ENCODE assay signal across 12 cellular contexts in genomic region chr12:67394600-67394999, GRCh38.
DNase-seq lines count a peak whose midpoint lies in the region; ATAC-seq and TF ChIP-seq lines count a peak whose summit lies in the region.
"Had no signal": no experiment of that assay in that cellular context is flagged by ENCODE, and none has a peak within 500 bp of the region (broad histone marks: within the 10 kb centered on the region; RNA-seq: fewer than 3 reads in every experiment).

No MANE protein-coding gene starts in this region.

- CTCF ChIA-PET in activated CD8-positive, alpha-beta memory T cell treated with anti-CD3 and anti-CD28 coated beads, Interleukin-2, amount 10 ng/mL, durations not matched to agents 7 days and 5 days (lab: Charles Lee), result interaction anchor here (1.6 kb wide), 1 partner anchor 10 kb away, joined by 3 read pairs; no protein-coding TSS in a partner anchor

- peak; percentile 57 for DNase-seq in DMS 273 treated with DMSO at 0.1 percent for 48 hours (lab: John Stamatoyannopoulos, UW)
- DNase-seq in astrocyte of the hippocampus (ENCODE audit: low read depth, low spot score), result peak; percentile 83
- DNase-seq in Right ventricle myocardium superior, result peak; percentile 75
- DNase-seq in osteocyte (ENCODE audit: extremely low spot score, unreplicated experiment), result no peak
- DNase-seq in activated CD8-positive, alpha-beta memory T cell treated with anti-CD3 and anti-CD28 coated beads, Interleukin-2, amount 10 ng/mL, durations not matched to agents 7 days and 5 days, result no peak
- DNase-seq in NCI-H1092 treated with DMSO at 0.1 percent for 48 hours (lab: John Stamatoyannopoulos, UW), result no peak
- no peak for DNase-seq in cerebellar nuclear complex (lab: John Stamatoyannopoulos, UW)
- DNase-seq: activated naive CD4-positive, alpha-beta T cell treated with anti-CD3 and anti-CD28 coated beads, Interleukin-2, amount 10 ng/mL, durations not matched to agents 7 days and 5 days; foreskin melanocyte; NK-92 treated with Interleukin-12 subunit alpha and Interleukin-12 subunit beta, amount 100 ng/mL, for 24 hours had no signal

- no peak overlapping the region for H3K27ac Mint-ChIP-seq in osteocyte (ENCODE audit: unreplicated experiment)
- no peak overlapping the region for H3K27ac Mint-ChIP-seq in activated CD8-positive, alpha-beta memory T cell treated with anti-CD3 and anti-CD28 coated beads, Interleukin-2, amount 10 ng/mL, durations not matched to agents 7 days and 5 days
- H3K27ac Mint-ChIP-seq: activated naive CD4-positive, alpha-beta T cell treated with anti-CD3 and anti-CD28 coated beads, Interleukin-2, amount 10 ng/mL, durations not matched to agents 7 days and 5 days had no signal

- intact Hi-C loops in Right ventricle myocardium superior (cut with DNase I), result no loop called here

- no peak overlapping the region for H3K4me3 Mint-ChIP-seq in osteocyte (ENCODE audit: unreplicated experiment)
- H3K4me3 Mint-ChIP-seq in activated CD8-positive, alpha-beta memory T cell treated with anti-CD3 and anti-CD28 coated beads, Interleukin-2, amount 10 ng/mL, durations not matched to agents 7 days and 5 days, result no peak overlapping the region
- H3K4me3 Mint-ChIP-seq: activated naive CD4-positive, alpha-beta T cell treated with anti-CD3 and anti-CD28 coated beads, Interleukin-2, amount 10 ng/mL, durations not matched to agents 7 days and 5 days; CD14-positive monocyte had no signal

- peaks cover 8% of the 10 kb centered on the region for H3K4me1 Mint-ChIP-seq in osteocyte (ENCODE audit: unreplicated experiment)
- H3K4me1 Mint-ChIP-seq in activated CD8-positive, alpha-beta memory T cell treated with anti-CD3 and anti-CD28 coated beads, Interleukin-2, amount 10 ng/mL, durations not matched to agents 7 days and 5 days, result no peaks in the 10 kb centered on the region
- H3K4me1 Mint-ChIP-seq: activated naive CD4-positive, alpha-beta T cell treated with anti-CD3 and anti-CD28 coated beads, Interleukin-2, amount 10 ng/mL, durations not matched to agents 7 days and 5 days; CD14-positive monocyte had no signal

- peak; percentile 93 for ATAC-seq in Right ventricle myocardium superior (ENCODE audit: poor library complexity)
- ATAC-seq in activated CD8-positive, alpha-beta memory T cell treated with anti-CD3 and anti-CD28 coated beads, Interleukin-2, amount 10 ng/mL, durations not matched to agents 7 days and 5 days, result no peak
- ATAC-seq in GM19463 (IDR thresholded peaks at IDR 0.05; ENCODE audit: unreplicated experiment), result no peak

- no peaks in the 10 kb centered on the region for H3K36me3 Mint-ChIP-seq in osteocyte (ENCODE audit: unreplicated experiment)
- no peaks in the 10 kb centered on the region for H3K36me3 Mint-ChIP-seq in activated CD8-positive, alpha-beta memory T cell treated with anti-CD3 and anti-CD28 coated beads, Interleukin-2, amount 10 ng/mL, durations not matched to agents 7 days and 5 days
- H3K36me3 Mint-ChIP-seq: activated naive CD4-positive, alpha-beta T cell treated with anti-CD3 and anti-CD28 coated beads, Interleukin-2, amount 10 ng/mL, durations not matched to agents 7 days and 5 days; CD14-positive monocyte had no signal

- TF ChIP-seq CTCF in osteocyte (IDR thresholded peaks at IDR 0.05), result peak; percentile 33

- no peaks in the 10 kb centered on the region for H3K27me3 Mint-ChIP-seq in osteocyte (ENCODE audit: unreplicated experiment)
- H3K27me3 Mint-ChIP-seq in activated CD8-positive, alpha-beta memory T cell treated with anti-CD3 and anti-CD28 coated beads, Interleukin-2, amount 10 ng/mL, durations not matched to agents 7 days and 5 days, result no peaks in the 10 kb centered on the region
- H3K27me3 Mint-ChIP-seq: activated naive CD4-positive, alpha-beta T cell treated with anti-CD3 and anti-CD28 coated beads, Interleukin-2, amount 10 ng/mL, durations not matched to agents 7 days and 5 days had no signal

- H3K9me3 Mint-ChIP-seq in osteocyte (ENCODE audit: unreplicated experiment), result no peaks in the 10 kb centered on the region
- no peaks in the 10 kb centered on the region for H3K9me3 Mint-ChIP-seq in activated CD8-positive, alpha-beta memory T cell treated with anti-CD3 and anti-CD28 coated beads, Interleukin-2, amount 10 ng/mL, durations not matched to agents 7 days and 5 days (ENCODE audit: low read depth)
- H3K9me3 Mint-ChIP-seq: activated naive CD4-positive, alpha-beta T cell treated with anti-CD3 and anti-CD28 coated beads, Interleukin-2, amount 10 ng/mL, durations not matched to agents 7 days and 5 days had no signal

Comparison
In these comparisons a context has a peak if more than half of its experiments do, and no peak if none do; other contexts are left out.
1. DNase-seq: peak in DMS 273 treated with DMSO at 0.1 percent for 48 hours (single experiment), astrocyte of the hippocampus (single experiment) and Right ventricle myocardium superior (single experiment); none in osteocyte (single experiment), activated CD8-positive, alpha-beta memory T cell treated with anti-CD3 and anti-CD28 coated beads, Interleukin-2, amount 10 ng/mL, durations not matched to agents 7 days and 5 days (single experiment), NCI-H1092 treated with DMSO at 0.1 percent for 48 hours (single experiment) and cerebellar nuclear complex (0 of 2).